8 cellular contexts compared by ENCODE assay signal in genomic region chr19:46426035-46426505, GRCh38. TPM values are rescaled to one million over a fixed set of nuclear protein-coding genes. Genes with fewer than 3 reads are reported as not detected.
DNase-seq lines count a peak whose midpoint lies in the region; ATAC-seq and TF ChIP-seq lines count a peak whose summit lies in the region.
"Had no signal": no experiment of that assay in that cellular context is flagged by ENCODE, and none has a peak within 500 bp of the region (broad histone marks: within the 10 kb centered on the region; RNA-seq: fewer than 3 reads in every experiment).

No MANE protein-coding gene starts in this region.

- peaks cover 73% of the 10 kb centered on the region for H3K27me3 Mint-ChIP-seq in activated naive CD8-positive, alpha-beta T cell treated with anti-CD3 and anti-CD28 coated beads, Interleukin-2, amount 50 U/mL, for 24 hours

- H3K4me3 ChIP-seq in iPS-18c (ENCODE audit: insufficient read depth, low read depth, low read length) = peak overlapping the region; percentile 76
- H3K4me3 ChIP-seq in spleen = peak overlapping the region; percentile 18 to 65 (median 41)

- H3K9me3 ChIP-seq in iPS-18c (ENCODE audit: control insufficient read depth, insufficient read depth, low read length) (no peaks in the 10 kb centered on the region), spleen (no peaks in the 10 kb centered on the region)

- intact Hi-C loops in spleen (cut with DNase I; ENCODE audit: low total_unique reads) = no loop called here

- no peak for TF ChIP-seq CTCF in spleen (IDR thresholded peaks at IDR 0.05 in 8 of 11, conservative IDR thresholded peaks at IDR 0.05 in 3 of 11)

- H3K36me3 ChIP-seq in spleen = no peaks in the 10 kb centered on the region

- peaks cover 4 to 32% (median 18%) of the 10 kb centered on the region in 6 donors for H3K4me1 ChIP-seq in spleen

- ATAC-seq in activated naive CD8-positive, alpha-beta T cell treated with anti-CD3 and anti-CD28 coated beads, Interleukin-2, amount 50 U/mL, for 24 hours = no peak
- ATAC-seq in HG03025 (IDR thresholded peaks at IDR 0.05; ENCODE audit: low FRiP score, unreplicated experiment) = no peak

- H3K27ac Mint-ChIP-seq in activated naive CD8-positive, alpha-beta T cell treated with anti-CD3 and anti-CD28 coated beads, Interleukin-2, amount 50 U/mL, for 24 hours = no peak overlapping the region

- TF ChIP-seq POLR2A in spleen (IDR thresholded peaks at IDR 0.05) = no peak

- WGBS in spleen, 5 donors = 3 to 17% (median 9%) methylated on average over 8 to 10 of the region's 10 CpGs

- H3K27ac ChIP-seq in spleen = peak overlapping the region in 2 of 8 donors; percentile 17 to 53

- DNase-seq in HCEC 1CT (peak; percentile 13), spleen (no peak), SHP77 treated with DMSO at 0.1 percent for 48 hours (lab: John Stamatoyannopoulos, UW) (no peak), NCI-H187 (lab: John Stamatoyannopoulos, UW) (no peak)
- no peak for DNase-seq in activated naive CD8-positive, alpha-beta T cell treated with anti-CD3 and anti-CD28 coated beads, Interleukin-2, amount 50 U/mL, for 24 hours
- DNase-seq: Kasumi-1 had no signal

- H3K9me3 Mint-ChIP-seq in activated naive CD8-positive, alpha-beta T cell treated with anti-CD3 and anti-CD28 coated beads, Interleukin-2, amount 50 U/mL, for 24 hours = no peaks in the 10 kb centered on the region

- H3K4me3 Mint-ChIP-seq in activated naive CD8-positive, alpha-beta T cell treated with anti-CD3 and anti-CD28 coated beads, Interleukin-2, amount 50 U/mL, for 24 hours = peak overlapping the region; percentile 53

- H3K4me1 Mint-ChIP-seq in activated naive CD8-positive, alpha-beta T cell treated with anti-CD3 and anti-CD28 coated beads, Interleukin-2, amount 50 U/mL, for 24 hours = peaks cover 32% of the 10 kb centered on the region

- peaks cover 0 to 94% (median 31%) of the 10 kb centered on the region in 7 donors for H3K27me3 ChIP-seq in spleen (replicated peaks in 1 of 7)

- H3K36me3 Mint-ChIP-seq in activated naive CD8-positive, alpha-beta T cell treated with anti-CD3 and anti-CD28 coated beads, Interleukin-2, amount 50 U/mL, for 24 hours (ENCODE audit: low read depth) = no peaks in the 10 kb centered on the region

RNA-seq across cellular contexts. Expression of gene PNMA8C, which starts 2.7 kb away (rescaled TPM):
- not detected for total RNA-seq in spleen
- polyA plus RNA-seq in spleen = under 1 TPM in 1 of 3 donors, not detected in 2; 0.03 TPM

RNA-seq across cellular contexts. Expression of gene CCDC8, which starts 12.7 kb away (rescaled TPM):
- total RNA-seq in spleen = 1 to 10 TPM; 1.7 to 4.4 (median 2.6) TPM
- polyA plus RNA-seq in spleen = 1 to 10 TPM in 2 of 3 donors, under 1 TPM in 1; 0.46 to 1.2 (median 1.1) TPM

RNA-seq across cellular contexts. Expression of gene PNMA8A, which starts 45.3 kb away (rescaled TPM):
- 1 to 10 TPM in 4 of 7 donors, under 1 TPM in 3; 0.20 to 2.7 (median 1.7) TPM for total RNA-seq in spleen
- 1 to 10 TPM in 1 of 3 donors, under 1 TPM in 2; 0.13 to 1.8 (median 0.19) TPM for polyA plus RNA-seq in spleen
